ENCODE assay signal across 34 cellular contexts in genomic region chr3:122351612-122352011, GRCh38. TPM values are rescaled to one million over a fixed set of nuclear protein-coding genes. Genes with fewer than 3 reads are reported as not detected.
"Had no signal": no experiment of that assay in that cellular context is flagged by ENCODE, and none has a peak within 500 bp of the region (broad histone marks: within the 10 kb centered on the region; RNA-seq: fewer than 3 reads in every experiment).

No MANE protein-coding gene starts in this region.

- H3K27ac Mint-ChIP-seq: activated CD4-positive, alpha-beta memory T cell treated with anti-CD3 and anti-CD28 coated beads for 36 hours; activated CD4-positive, alpha-beta T cell treated with anti-CD3 and anti-CD28 coated beads for 36 hours; activated CD4-positive, alpha-beta T cell treated with anti-CD3 and anti-CD28 coated beads, Interleukin-2, amount 10 ng/mL, durations not matched to agents 24 days and 14 days; activated CD8-positive, alpha-beta memory T cell treated with anti-CD3 and anti-CD28 coated beads, Interleukin-2, amount 10 ng/mL, durations not matched to agents 7 days and 5 days; activated CD8-positive, alpha-beta T cell treated with anti-CD3 and anti-CD28 coated beads, Interleukin-2, amount 10 ng/mL, durations not matched to agents 7 days and 5 days; activated naive CD4-positive, alpha-beta T cell treated with anti-CD3 and anti-CD28 coated beads for 36 hours; activated naive CD4-positive, alpha-beta T cell treated with anti-CD3 and anti-CD28 coated beads, Interleukin-2, amount 50 U/mL, for 24 hours; activated naive CD8-positive, alpha-beta T cell treated with anti-CD3 and anti-CD28 coated beads for 36 hours; activated naive CD8-positive, alpha-beta T cell treated with anti-CD3 and anti-CD28 coated beads, Interleukin-2, amount 50 U/mL, for 24 hours; activated T-helper 1 cell treated with anti-CD3 and anti-CD28 coated beads, Interleukin-12 subunit alpha, Interleukin-12 subunit beta, Interleukin-2, Interleukin-4 antibody, amounts not matched to agents 30 ng/mL and 10 ng/mL and 1 ng/mL, durations not matched to agents 14 hours and 24 hours and 36 hours; activated T-helper 2 cell treated with anti-CD3 and anti-CD28 coated beads, Interferon-gamma antibody, Interleukin-2, Interleukin-4, amounts not matched to agents 10 μg/mL and 5 μg/mL and 100 μg/mL, durations not matched to agents 14 hours and 24 hours and 36 hours; effector memory CD8-positive, alpha-beta T cell had no signal

- H3K27me3 ChIP-seq: adrenal gland, body of pancreas, breast epithelium, cardiac muscle cell had no signal

- H3K4me1 ChIP-seq: adrenal gland, breast epithelium had no signal

- H3K27ac ChIP-seq: adrenal gland, body of pancreas, breast epithelium, cardiac muscle cell had no signal

- H3K4me3 Mint-ChIP-seq: activated CD4-positive, alpha-beta memory T cell treated with anti-CD3 and anti-CD28 coated beads for 36 hours; activated CD4-positive, alpha-beta T cell treated with anti-CD3 and anti-CD28 coated beads for 36 hours; activated CD4-positive, alpha-beta T cell treated with anti-CD3 and anti-CD28 coated beads, Interleukin-2, amount 10 ng/mL, durations not matched to agents 24 days and 14 days; activated CD8-positive, alpha-beta memory T cell treated with anti-CD3 and anti-CD28 coated beads, Interleukin-2, amount 10 ng/mL, durations not matched to agents 7 days and 5 days; activated CD8-positive, alpha-beta T cell treated with anti-CD3 and anti-CD28 coated beads, Interleukin-2, amount 10 ng/mL, durations not matched to agents 7 days and 5 days; activated naive CD4-positive, alpha-beta T cell treated with anti-CD3 and anti-CD28 coated beads for 36 hours; activated naive CD4-positive, alpha-beta T cell treated with anti-CD3 and anti-CD28 coated beads, Interleukin-2, amount 50 U/mL, for 24 hours; activated naive CD8-positive, alpha-beta T cell treated with anti-CD3 and anti-CD28 coated beads for 36 hours; activated naive CD8-positive, alpha-beta T cell treated with anti-CD3 and anti-CD28 coated beads, Interleukin-2, amount 50 U/mL, for 24 hours; activated T-helper 1 cell treated with anti-CD3 and anti-CD28 coated beads, Interleukin-12 subunit alpha, Interleukin-12 subunit beta, Interleukin-2, Interleukin-4 antibody, amounts not matched to agents 30 ng/mL and 10 ng/mL and 1 ng/mL, durations not matched to agents 14 hours and 24 hours and 36 hours; effector memory CD8-positive, alpha-beta T cell had no signal

- H3K9me3 Mint-ChIP-seq: activated naive CD4-positive, alpha-beta T cell treated with anti-CD3 and anti-CD28 coated beads, Interleukin-2, amount 50 U/mL, for 24 hours; activated naive CD8-positive, alpha-beta T cell treated with anti-CD3 and anti-CD28 coated beads, Interleukin-2, amount 50 U/mL, for 24 hours; effector memory CD8-positive, alpha-beta T cell had no signal

- H3K36me3 Mint-ChIP-seq: activated CD8-positive, alpha-beta memory T cell treated with anti-CD3 and anti-CD28 coated beads, Interleukin-2, amount 10 ng/mL, durations not matched to agents 7 days and 5 days; activated naive CD4-positive, alpha-beta T cell treated with anti-CD3 and anti-CD28 coated beads, Interleukin-2, amount 50 U/mL, for 24 hours; activated naive CD8-positive, alpha-beta T cell treated with anti-CD3 and anti-CD28 coated beads for 36 hours had no signal

- H3K9me3 ChIP-seq: adrenal gland, body of pancreas, breast epithelium had no signal

- ATAC-seq: activated CD8-positive, alpha-beta memory T cell treated with anti-CD3 and anti-CD28 coated beads, Interleukin-2, amount 10 ng/mL, durations not matched to agents 7 days and 5 days; activated CD8-positive, alpha-beta T cell treated with anti-CD3 and anti-CD28 coated beads, Interleukin-2, amount 10 ng/mL, durations not matched to agents 7 days and 5 days; body of pancreas; effector memory CD8-positive, alpha-beta T cell had no signal

- DNase-seq: activated CD4-positive, alpha-beta memory T cell treated with anti-CD3 and anti-CD28 coated beads for 36 hours; activated CD4-positive, alpha-beta T cell treated with anti-CD3 and anti-CD28 coated beads for 36 hours; activated CD4-positive, alpha-beta T cell treated with anti-CD3 and anti-CD28 coated beads, Interleukin-2, amount 10 ng/mL, durations not matched to agents 24 days and 14 days; activated CD4-positive, CD25-positive, alpha-beta regulatory T cell; activated CD4-positive, CD25-positive, alpha-beta regulatory T cell treated with anti-CD3 and anti-CD28 coated beads, Interleukin-2, amount 50 U/mL, for 72 hours; activated CD8-positive, alpha-beta memory T cell treated with anti-CD3 and anti-CD28 coated beads, Interleukin-2, amount 10 ng/mL, durations not matched to agents 7 days and 5 days; activated CD8-positive, alpha-beta memory T cell treated with anti-CD3 and anti-CD28 coated beads, Interleukin-2, amount 50 U/mL, for 4 hours; activated CD8-positive, alpha-beta T cell treated with anti-CD3 and anti-CD28 coated beads, Interleukin-2, amount 10 ng/mL, durations not matched to agents 7 days and 5 days; activated effector memory CD4-positive, alpha-beta T cell treated with anti-CD3 and anti-CD28 coated beads, Interleukin-2, amount 50 U/mL, for 16 hours; activated naive CD4-positive, alpha-beta T cell treated with anti-CD3 and anti-CD28 coated beads for 36 hours; activated naive CD8-positive, alpha-beta T cell treated with anti-CD3 and anti-CD28 coated beads for 36 hours; activated naive CD8-positive, alpha-beta T cell treated with anti-CD3 and anti-CD28 coated beads, Interleukin-2, amount 50 U/mL, for 24 hours; activated T-cell treated with anti-CD3 and anti-CD28 coated beads, Interleukin-2, amount 50 U/mL, for 1 hour; activated T-cell treated with anti-CD3 and anti-CD28 coated beads, Interleukin-2, amount 50 U/mL, for 48 hours; adrenal gland; aorta; body of pancreas; central memory CD4-positive, alpha-beta T cell; cerebellar nuclear complex; cortex of kidney; dermis blood vessel endothelial cell; effector CD4-positive, alpha-beta T cell; effector memory CD8-positive, alpha-beta T cell; foreskin fibroblast; head of caudate nucleus; hippocampal formation; T-helper 2 cell had no signal

- H3K4me1 Mint-ChIP-seq: activated CD4-positive, alpha-beta T cell treated with anti-CD3 and anti-CD28 coated beads for 36 hours; activated CD8-positive, alpha-beta memory T cell treated with anti-CD3 and anti-CD28 coated beads, Interleukin-2, amount 10 ng/mL, durations not matched to agents 7 days and 5 days; activated naive CD4-positive, alpha-beta T cell treated with anti-CD3 and anti-CD28 coated beads, Interleukin-2, amount 50 U/mL, for 24 hours; activated naive CD8-positive, alpha-beta T cell treated with anti-CD3 and anti-CD28 coated beads for 36 hours; activated naive CD8-positive, alpha-beta T cell treated with anti-CD3 and anti-CD28 coated beads, Interleukin-2, amount 50 U/mL, for 24 hours had no signal

- H3K36me3 ChIP-seq: adrenal gland, breast epithelium, cardiac muscle cell had no signal

- H3K4me3 ChIP-seq: adrenal gland, body of pancreas, breast epithelium, cardiac muscle cell had no signal

- H3K27me3 Mint-ChIP-seq: activated CD4-positive, alpha-beta T cell treated with anti-CD3 and anti-CD28 coated beads, Interleukin-2, amount 10 ng/mL, durations not matched to agents 24 days and 14 days; activated CD8-positive, alpha-beta memory T cell treated with anti-CD3 and anti-CD28 coated beads, Interleukin-2, amount 10 ng/mL, durations not matched to agents 7 days and 5 days; activated naive CD8-positive, alpha-beta T cell treated with anti-CD3 and anti-CD28 coated beads, Interleukin-2, amount 50 U/mL, for 24 hours had no signal

RNA-seq across cellular contexts. Expression of gene CSTA, which starts 26.6 kb away (rescaled TPM):
- total RNA-seq: activated CD4-positive, alpha-beta memory T cell treated with anti-CD3 and anti-CD28 coated beads for 36 hours; activated CD4-positive, alpha-beta T cell treated with anti-CD3 and anti-CD28 coated beads for 36 hours; activated CD4-positive, alpha-beta T cell treated with anti-CD3 and anti-CD28 coated beads, Interleukin-2, amount 10 ng/mL, durations not matched to agents 24 days and 14 days; activated CD8-positive, alpha-beta memory T cell treated with anti-CD3 and anti-CD28 coated beads for 36 hours; activated CD8-positive, alpha-beta memory T cell treated with anti-CD3 and anti-CD28 coated beads, Interleukin-2, amount 10 ng/mL, durations not matched to agents 7 days and 5 days; activated CD8-positive, alpha-beta T cell treated with anti-CD3 and anti-CD28 coated beads, Interleukin-2, amount 10 ng/mL, durations not matched to agents 7 days and 5 days; activated naive CD4-positive, alpha-beta T cell treated with anti-CD3 and anti-CD28 coated beads for 36 hours; activated naive CD8-positive, alpha-beta T cell treated with anti-CD3 and anti-CD28 coated beads for 36 hours; activated T-helper 1 cell treated with anti-CD3 and anti-CD28 coated beads, Interleukin-12 subunit alpha, Interleukin-12 subunit beta, Interleukin-2, Interleukin-4 antibody, amounts not matched to agents 30 ng/mL and 10 ng/mL and 1 ng/mL, durations not matched to agents 14 hours and 24 hours and 36 hours; activated T-helper 2 cell treated with anti-CD3 and anti-CD28 coated beads, Interferon-gamma antibody, Interleukin-2, Interleukin-4, amounts not matched to agents 10 μg/mL and 5 μg/mL and 100 μg/mL, durations not matched to agents 14 hours and 24 hours and 36 hours; cardiac muscle cell; dermis blood vessel endothelial cell; frontal cortex had no signal
